Comparison of ENCODE assay signal across 3 cellular contexts in the genomic region with DNA sequence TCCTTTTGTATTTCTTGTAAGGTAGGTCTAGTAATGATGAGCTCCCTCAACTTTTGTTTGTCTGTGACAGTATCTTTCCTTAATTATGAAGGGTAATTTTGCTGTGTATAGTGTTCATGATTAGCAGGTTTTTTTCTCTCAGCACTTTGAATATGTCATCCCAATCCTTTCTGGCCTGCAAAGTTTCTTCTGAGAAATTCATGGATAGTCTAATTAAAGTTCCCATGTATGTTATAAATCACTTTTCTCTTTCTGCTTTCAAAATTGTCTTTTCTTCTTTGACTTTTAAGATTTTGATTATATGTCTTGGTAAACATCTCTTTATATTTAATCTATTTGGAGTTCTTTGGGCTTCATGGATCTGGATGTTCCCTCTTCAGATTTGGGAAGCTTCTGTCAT.
TF ChIP-seq lines count a peak whose summit lies in the region.

No MANE protein-coding gene starts in this region.

TF ChIP-seq in HCT116, 20 proteins besides CTCF, POLR2A, EP300 and RAD21:
- TF ChIP-seq SRF (IDR thresholded peaks at IDR 0.05; ENCODE audit: low read depth) (no peak), CBX3 (IDR thresholded peaks at IDR 0.05; ENCODE audit: low read depth) (0 out of 2 replicates have a peak, but pooled peaks have one; percentile 14), ZFX (IDR thresholded peaks at IDR 0.05) (no peak), EGR1 (IDR thresholded peaks at IDR 0.05; ENCODE audit: low read depth) (no peak), JUND (IDR thresholded peaks at IDR 0.05) (no peak)
- TF ChIP-seq, protein P1, sequence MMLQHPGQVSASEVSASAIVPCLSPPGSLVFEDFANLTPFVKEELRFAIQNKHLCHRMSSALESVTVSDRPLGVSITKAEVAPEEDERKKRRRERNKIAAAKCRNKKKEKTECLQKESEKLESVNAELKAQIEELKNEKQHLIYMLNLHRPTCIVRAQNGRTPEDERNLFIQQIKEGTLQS (IDR thresholded peaks at IDR 0.05) = no peak
- TF ChIP-seq, protein P2, sequence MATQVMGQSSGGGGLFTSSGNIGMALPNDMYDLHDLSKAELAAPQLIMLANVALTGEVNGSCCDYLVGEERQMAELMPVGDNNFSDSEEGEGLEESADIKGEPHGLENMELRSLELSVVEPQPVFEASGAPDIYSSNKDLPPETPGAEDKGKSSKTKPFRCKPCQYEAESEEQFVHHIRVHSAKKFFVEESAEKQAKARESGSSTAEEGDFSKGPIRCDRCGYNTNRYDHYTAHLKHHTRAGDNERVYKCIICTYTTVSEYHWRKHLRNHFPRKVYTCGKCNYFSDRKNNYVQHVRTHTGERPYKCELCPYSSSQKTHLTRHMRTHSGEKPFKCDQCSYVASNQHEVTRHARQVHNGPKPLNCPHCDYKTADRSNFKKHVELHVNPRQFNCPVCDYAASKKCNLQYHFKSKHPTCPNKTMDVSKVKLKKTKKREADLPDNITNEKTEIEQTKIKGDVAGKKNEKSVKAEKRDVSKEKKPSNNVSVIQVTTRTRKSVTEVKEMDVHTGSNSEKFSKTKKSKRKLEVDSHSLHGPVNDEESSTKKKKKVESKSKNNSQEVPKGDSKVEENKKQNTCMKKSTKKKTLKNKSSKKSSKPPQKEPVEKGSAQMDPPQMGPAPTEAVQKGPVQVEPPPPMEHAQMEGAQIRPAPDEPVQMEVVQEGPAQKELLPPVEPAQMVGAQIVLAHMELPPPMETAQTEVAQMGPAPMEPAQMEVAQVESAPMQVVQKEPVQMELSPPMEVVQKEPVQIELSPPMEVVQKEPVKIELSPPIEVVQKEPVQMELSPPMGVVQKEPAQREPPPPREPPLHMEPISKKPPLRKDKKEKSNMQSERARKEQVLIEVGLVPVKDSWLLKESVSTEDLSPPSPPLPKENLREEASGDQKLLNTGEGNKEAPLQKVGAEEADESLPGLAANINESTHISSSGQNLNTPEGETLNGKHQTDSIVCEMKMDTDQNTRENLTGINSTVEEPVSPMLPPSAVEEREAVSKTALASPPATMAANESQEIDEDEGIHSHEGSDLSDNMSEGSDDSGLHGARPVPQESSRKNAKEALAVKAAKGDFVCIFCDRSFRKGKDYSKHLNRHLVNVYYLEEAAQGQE (IDR thresholded peaks at IDR 0.05; ENCODE audit: low read depth) = no peak

TF ChIP-seq in HEK293, 187 proteins besides CTCF, POLR2A, EP300 and RAD21 (continues in another document):
- TF ChIP-seq, protein P2 (tag by site-specific recombination; IDR thresholded peaks at IDR 0.05) = no peak
- TF ChIP-seq, protein P3, sequence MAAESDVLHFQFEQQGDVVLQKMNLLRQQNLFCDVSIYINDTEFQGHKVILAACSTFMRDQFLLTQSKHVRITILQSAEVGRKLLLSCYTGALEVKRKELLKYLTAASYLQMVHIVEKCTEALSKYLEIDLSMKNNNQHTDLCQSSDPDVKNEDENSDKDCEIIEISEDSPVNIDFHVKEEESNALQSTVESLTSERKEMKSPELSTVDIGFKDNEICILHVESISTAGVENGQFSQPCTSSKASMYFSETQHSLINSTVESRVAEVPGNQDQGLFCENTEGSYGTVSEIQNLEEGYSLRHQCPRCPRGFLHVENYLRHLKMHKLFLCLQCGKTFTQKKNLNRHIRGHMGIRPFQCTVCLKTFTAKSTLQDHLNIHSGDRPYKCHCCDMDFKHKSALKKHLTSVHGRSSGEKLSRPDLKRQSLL (tag by site-specific recombination; IDR thresholded peaks at IDR 0.05) = no peak
- TF ChIP-seq ZNF394 (tag by site-specific recombination; IDR thresholded peaks at IDR 0.05; ENCODE audit: borderline replicate concordance) (no peak), ZNF549 (tag by site-specific recombination; IDR thresholded peaks at IDR 0.05) (no peak), ZNF791 (tag by site-specific recombination; IDR thresholded peaks at IDR 0.05) (peak; percentile 97), ZNF248 (tag by site-specific recombination; IDR thresholded peaks at IDR 0.05) (no peak), SETDB1 (IDR thresholded peaks at IDR 0.05; ENCODE audit: insufficient read length, low read length) (peak; percentile 93), ZNF473 (tag by site-specific recombination; IDR thresholded peaks at IDR 0.05) (no peak), TRIM28 (IDR thresholded peaks at IDR 0.05; ENCODE audit: borderline replicate concordance, low read length) (peak; percentile 79), ZNF571 (tag by site-specific recombination; IDR thresholded peaks at IDR 0.05) (no peak)
- TF ChIP-seq, protein P4, sequence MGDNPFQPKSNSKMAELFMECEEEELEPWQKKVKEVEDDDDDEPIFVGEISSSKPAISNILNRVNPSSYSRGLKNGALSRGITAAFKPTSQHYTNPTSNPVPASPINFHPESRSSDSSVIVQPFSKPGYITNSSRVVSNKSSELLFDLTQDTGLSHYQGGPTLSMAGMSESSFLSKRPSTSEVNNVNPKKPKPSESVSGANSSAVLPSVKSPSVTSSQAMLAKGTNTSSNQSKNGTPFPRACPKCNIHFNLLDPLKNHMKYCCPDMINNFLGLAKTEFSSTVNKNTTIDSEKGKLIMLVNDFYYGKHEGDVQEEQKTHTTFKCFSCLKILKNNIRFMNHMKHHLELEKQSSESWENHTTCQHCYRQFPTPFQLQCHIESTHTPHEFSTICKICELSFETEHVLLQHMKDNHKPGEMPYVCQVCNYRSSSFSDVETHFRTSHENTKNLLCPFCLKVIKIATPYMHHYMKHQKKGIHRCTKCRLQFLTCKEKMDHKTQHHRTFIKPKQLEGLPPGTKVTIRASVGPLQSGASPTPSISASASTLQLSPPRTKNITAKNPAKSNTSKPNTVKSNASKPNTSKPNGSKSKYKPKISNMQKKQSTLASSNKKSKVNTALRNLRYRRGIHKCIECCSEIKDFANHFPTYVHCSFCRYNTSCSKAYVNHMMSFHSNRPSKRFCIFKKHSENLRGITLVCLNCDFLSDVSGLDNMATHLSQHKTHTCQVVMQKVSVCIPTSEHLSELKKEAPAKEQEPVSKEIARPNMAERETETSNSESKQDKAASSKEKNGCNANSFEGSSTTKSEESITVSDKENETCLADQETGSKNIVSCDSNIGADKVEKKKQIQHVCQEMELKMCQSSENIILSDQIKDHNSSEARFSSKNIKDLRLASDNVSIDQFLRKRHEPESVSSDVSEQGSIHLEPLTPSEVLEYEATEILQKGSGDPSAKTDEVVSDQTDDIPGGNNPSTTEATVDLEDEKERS (tag by site-specific recombination; IDR thresholded peaks at IDR 0.05) = no peak

TF ChIP-seq in K562, 482 proteins besides CTCF, POLR2A, EP300 and RAD21:
- peak; percentile 75 for TF ChIP-seq TRIM28 (IDR thresholded peaks at IDR 0.05)
- TF ChIP-seq, protein P5, sequence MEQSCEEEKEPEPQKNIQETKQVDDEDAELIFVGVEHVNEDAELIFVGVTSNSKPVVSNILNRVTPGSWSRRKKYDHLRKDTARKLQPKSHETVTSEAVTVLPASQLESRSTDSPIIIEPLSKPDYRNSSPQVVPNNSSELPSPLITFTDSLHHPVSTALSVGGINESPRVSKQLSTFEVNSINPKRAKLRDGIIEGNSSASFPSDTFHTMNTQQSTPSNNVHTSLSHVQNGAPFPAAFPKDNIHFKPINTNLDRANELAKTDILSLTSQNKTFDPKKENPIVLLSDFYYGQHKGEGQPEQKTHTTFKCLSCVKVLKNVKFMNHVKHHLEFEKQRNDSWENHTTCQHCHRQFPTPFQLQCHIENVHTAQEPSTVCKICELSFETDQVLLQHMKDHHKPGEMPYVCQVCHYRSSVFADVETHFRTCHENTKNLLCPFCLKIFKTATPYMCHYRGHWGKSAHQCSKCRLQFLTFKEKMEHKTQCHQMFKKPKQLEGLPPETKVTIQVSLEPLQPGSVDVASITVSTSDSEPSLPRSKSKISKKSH (CRISPR knock-in tag; IDR thresholded peaks at IDR 0.05) = 0 out of 2 replicates have a peak, but pooled peaks have one; percentile 13
- TF ChIP-seq, protein P6, sequence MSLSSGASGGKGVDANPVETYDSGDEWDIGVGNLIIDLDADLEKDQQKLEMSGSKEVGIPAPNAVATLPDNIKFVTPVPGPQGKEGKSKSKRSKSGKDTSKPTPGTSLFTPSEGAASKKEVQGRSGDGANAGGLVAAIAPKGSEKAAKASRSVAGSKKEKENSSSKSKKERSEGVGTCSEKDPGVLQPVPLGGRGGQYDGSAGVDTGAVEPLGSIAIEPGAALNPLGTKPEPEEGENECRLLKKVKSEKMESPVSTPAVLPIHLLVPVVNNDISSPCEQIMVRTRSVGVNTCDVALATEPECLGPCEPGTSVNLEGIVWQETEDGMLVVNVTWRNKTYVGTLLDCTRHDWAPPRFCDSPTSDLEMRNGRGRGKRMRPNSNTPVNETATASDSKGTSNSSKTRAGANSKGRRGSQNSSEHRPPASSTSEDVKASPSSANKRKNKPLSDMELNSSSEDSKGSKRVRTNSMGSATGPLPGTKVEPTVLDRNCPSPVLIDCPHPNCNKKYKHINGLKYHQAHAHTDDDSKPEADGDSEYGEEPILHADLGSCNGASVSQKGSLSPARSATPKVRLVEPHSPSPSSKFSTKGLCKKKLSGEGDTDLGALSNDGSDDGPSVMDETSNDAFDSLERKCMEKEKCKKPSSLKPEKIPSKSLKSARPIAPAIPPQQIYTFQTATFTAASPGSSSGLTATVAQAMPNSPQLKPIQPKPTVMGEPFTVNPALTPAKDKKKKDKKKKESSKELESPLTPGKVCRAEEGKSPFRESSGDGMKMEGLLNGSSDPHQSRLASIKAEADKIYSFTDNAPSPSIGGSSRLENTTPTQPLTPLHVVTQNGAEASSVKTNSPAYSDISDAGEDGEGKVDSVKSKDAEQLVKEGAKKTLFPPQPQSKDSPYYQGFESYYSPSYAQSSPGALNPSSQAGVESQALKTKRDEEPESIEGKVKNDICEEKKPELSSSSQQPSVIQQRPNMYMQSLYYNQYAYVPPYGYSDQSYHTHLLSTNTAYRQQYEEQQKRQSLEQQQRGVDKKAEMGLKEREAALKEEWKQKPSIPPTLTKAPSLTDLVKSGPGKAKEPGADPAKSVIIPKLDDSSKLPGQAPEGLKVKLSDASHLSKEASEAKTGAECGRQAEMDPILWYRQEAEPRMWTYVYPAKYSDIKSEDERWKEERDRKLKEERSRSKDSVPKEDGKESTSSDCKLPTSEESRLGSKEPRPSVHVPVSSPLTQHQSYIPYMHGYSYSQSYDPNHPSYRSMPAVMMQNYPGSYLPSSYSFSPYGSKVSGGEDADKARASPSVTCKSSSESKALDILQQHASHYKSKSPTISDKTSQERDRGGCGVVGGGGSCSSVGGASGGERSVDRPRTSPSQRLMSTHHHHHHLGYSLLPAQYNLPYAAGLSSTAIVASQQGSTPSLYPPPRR (CRISPR knock-in tag; IDR thresholded peaks at IDR 0.05; ENCODE audit: borderline replicate concordance) = no peak
